ENCODE assay signal across 8 cellular contexts in genomic region chr20:47663354-47664067, GRCh38.
DNase-seq lines count a peak whose midpoint lies in the region; ATAC-seq and TF ChIP-seq lines count a peak whose summit lies in the region.

No MANE protein-coding gene starts in this region.

- H3K36me3 Mint-ChIP-seq in activated T-helper 1 cell treated with anti-CD3 and anti-CD28 coated beads, Interleukin-12 subunit alpha, Interleukin-12 subunit beta, Interleukin-2, Interleukin-4 antibody, amounts not matched to agents 30 ng/mL and 10 ng/mL and 1 ng/mL, durations not matched to agents 14 hours and 24 hours and 36 hours (ENCODE audit: low read depth), result peaks cover 16% of the 10 kb centered on the region

- no peaks in the 10 kb centered on the region for H3K27me3 Mint-ChIP-seq in activated T-helper 1 cell treated with anti-CD3 and anti-CD28 coated beads, Interleukin-12 subunit alpha, Interleukin-12 subunit beta, Interleukin-2, Interleukin-4 antibody, amounts not matched to agents 30 ng/mL and 10 ng/mL and 1 ng/mL, durations not matched to agents 14 hours and 24 hours and 36 hours (ENCODE audit: insufficient read depth)

- no peaks in the 10 kb centered on the region for H3K4me1 ChIP-seq in neutrophil (ENCODE audit: control insufficient read depth in 1 of 2, insufficient read depth in 1 of 2, low read depth in 1 of 2, low read length in 1 of 2)

- no peaks in the 10 kb centered on the region for H3K9me3 ChIP-seq in neutrophil

- no peak for ATAC-seq in HG02973 (IDR thresholded peaks at IDR 0.05; ENCODE audit: unreplicated experiment)

- no peak overlapping the region for H3K4me3 ChIP-seq in Jurkat, Clone E6-1 (ENCODE audit: low read length)
- no peak overlapping the region for H3K4me3 ChIP-seq in fibroblast of the aortic adventitia (ENCODE audit: low read depth, low read length)
- H3K4me3 ChIP-seq in neutrophil (ENCODE audit: low read depth in 1 of 2, low read length in 1 of 2), result no peak overlapping the region

- H3K27ac Mint-ChIP-seq in activated T-helper 1 cell treated with anti-CD3 and anti-CD28 coated beads, Interleukin-12 subunit alpha, Interleukin-12 subunit beta, Interleukin-2, Interleukin-4 antibody, amounts not matched to agents 30 ng/mL and 10 ng/mL and 1 ng/mL, durations not matched to agents 14 hours and 24 hours and 36 hours, result peak overlapping the region; percentile 15

- no peak overlapping the region for H3K4me3 Mint-ChIP-seq in activated T-helper 1 cell treated with anti-CD3 and anti-CD28 coated beads, Interleukin-12 subunit alpha, Interleukin-12 subunit beta, Interleukin-2, Interleukin-4 antibody, amounts not matched to agents 30 ng/mL and 10 ng/mL and 1 ng/mL, durations not matched to agents 14 hours and 24 hours and 36 hours

- intact Hi-C loops in activated T-helper 1 cell treated with anti-CD3 and anti-CD28 coated beads, Interleukin-12 subunit alpha, Interleukin-12 subunit beta, Interleukin-2, Interleukin-4 antibody, amounts not matched to agents 30 ng/mL and 10 ng/mL and 1 ng/mL, durations not matched to agents 14 hours and 24 hours and 36 hours (cut with micrococcal nuclease), result loop anchor here (1.0 kb wide), 1 partner anchor 957 kb away; no protein-coding TSS in a partner anchor

- no peak overlapping the region for H3K27ac ChIP-seq in neutrophil

- H3K36me3 ChIP-seq in neutrophil, result peaks cover 97% of the 10 kb centered on the region

- peaks cover 11% of the 10 kb centered on the region for H3K4me1 Mint-ChIP-seq in activated T-helper 1 cell treated with anti-CD3 and anti-CD28 coated beads, Interleukin-12 subunit alpha, Interleukin-12 subunit beta, Interleukin-2, Interleukin-4 antibody, amounts not matched to agents 30 ng/mL and 10 ng/mL and 1 ng/mL, durations not matched to agents 14 hours and 24 hours and 36 hours (ENCODE audit: low read depth)

- TF ChIP-seq CTCF in fibroblast of the aortic adventitia (IDR thresholded peaks at IDR 0.05; ENCODE audit: insufficient read depth, low read length), result peak; percentile 98
- peak; percentile 90 for TF ChIP-seq CTCF in neutrophil (IDR thresholded peaks at IDR 0.05)

- H3K27me3 ChIP-seq in neutrophil, result no peaks in the 10 kb centered on the region

- no peaks in the 10 kb centered on the region for H3K9me3 Mint-ChIP-seq in activated T-helper 1 cell treated with anti-CD3 and anti-CD28 coated beads, Interleukin-12 subunit alpha, Interleukin-12 subunit beta, Interleukin-2, Interleukin-4 antibody, amounts not matched to agents 30 ng/mL and 10 ng/mL and 1 ng/mL, durations not matched to agents 14 hours and 24 hours and 36 hours

- peak; percentile 76 for DNase-seq in EL
- peak; percentile 56 for DNase-seq in Jurkat, Clone E6-1 (ENCODE audit: low read depth, low spot score)
- peak; percentile 57 for DNase-seq in RPMI8226
- peak; percentile 65 for DNase-seq in activated T-helper 1 cell treated with anti-CD3 and anti-CD28 coated beads, Interleukin-12 subunit alpha, Interleukin-12 subunit beta, Interleukin-2, Interleukin-4 antibody, amounts not matched to agents 30 ng/mL and 10 ng/mL and 1 ng/mL, durations not matched to agents 14 hours and 24 hours and 36 hours (ENCODE audit: low spot score)
- peak; percentile 80 for DNase-seq in fibroblast of the aortic adventitia (ENCODE audit: low read depth)
- peak; percentile 85 for DNase-seq in superior temporal gyrus (ENCODE audit: extremely low spot score)
